ENCODE assay signal across 8 cellular contexts in the genomic region with DNA sequence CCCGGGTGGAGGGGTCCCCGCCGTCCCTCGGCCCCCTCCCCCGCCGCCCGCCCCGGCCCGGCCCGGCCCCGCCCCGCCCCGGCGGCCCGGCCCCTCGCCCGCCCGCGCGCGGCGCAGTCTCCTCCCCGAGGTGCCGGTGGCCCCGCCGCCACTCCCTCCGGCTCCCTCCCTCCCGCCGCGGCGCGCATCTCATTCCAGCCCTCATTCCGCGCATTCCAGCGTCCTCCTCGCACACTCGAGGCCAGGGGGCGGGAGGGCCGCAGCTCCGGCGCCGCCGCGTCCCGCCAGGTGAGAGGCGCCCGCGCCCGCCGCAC. TPM values are rescaled to one million over a fixed set of nuclear protein-coding genes. Genes with fewer than 3 reads are reported as not detected.
DNase-seq lines count a peak whose midpoint lies in the region; ATAC-seq and TF ChIP-seq lines count a peak whose summit lies in the region.

A gene (plus strand): TSS at position 204 of the 314 bp plus-strand sequence.

- peak within 1 kb of the TSS; percentile 90 for H2AFZ ChIP-seq in parathyroid adenoma

- TF ChIP-seq CTCF in glutamatergic neuron (IDR thresholded peaks at IDR 0.05; ENCODE audit: partially characterized antibody, unreplicated experiment) = no peak
- TF ChIP-seq CTCF in parathyroid adenoma (IDR thresholded peaks at IDR 0.05) = no peak

- H3K27ac Mint-ChIP-seq in activated T-cell treated with anti-CD3 and anti-CD28 coated beads, Interleukin-2, amount 50 U/mL, for 72 hours = no peak within 1 kb of the TSS
- H3K27ac Mint-ChIP-seq in glutamatergic neuron (ENCODE audit: unreplicated experiment) = no peak within 1 kb of the TSS

- peak; percentile 48 for DNase-seq in NCI-H2196 (lab: John Stamatoyannopoulos, UW; ENCODE audit: unreplicated experiment)
- DNase-seq in NCI-H2196 treated with DMSO at 0.1 percent for 48 hours (lab: John Stamatoyannopoulos, UW; ENCODE audit: unreplicated experiment) = no peak
- DNase-seq in NCI-H146 treated with DMSO at 0.1 percent for 48 hours (lab: John Stamatoyannopoulos, UW; ENCODE audit: unreplicated experiment) = peak; percentile 69
- peak; percentile 25 to 30 for DNase-seq in activated T-cell treated with anti-CD3 and anti-CD28 coated beads, Interleukin-2, amount 50 U/mL, for 72 hours
- DNase-seq in glutamatergic neuron = peak; percentile 61

- ATAC-seq in activated T-cell treated with anti-CD3 and anti-CD28 coated beads, Interleukin-2, amount 50 U/mL, for 72 hours (replicated peaks in 1 of 2) = peak; percentile 54 to 57
- ATAC-seq in GM21619 (IDR thresholded peaks at IDR 0.05; ENCODE audit: unreplicated experiment) (no peak), HG03354 (IDR thresholded peaks at IDR 0.05; ENCODE audit: poor library complexity, severe bottlenecking, unreplicated experiment) (no peak)

- H3K4me3 ChIP-seq in parathyroid adenoma (ENCODE audit: low read depth, low read length) = peak within 1 kb of the TSS; percentile 54

- peaks cover 18% of the 10 kb centered on the region for H3K4me1 Mint-ChIP-seq in activated T-cell treated with anti-CD3 and anti-CD28 coated beads, Interleukin-2, amount 50 U/mL, for 72 hours (ENCODE audit: low read depth)
- peaks cover 16% of the 10 kb centered on the region for H3K4me1 Mint-ChIP-seq in glutamatergic neuron (ENCODE audit: low read depth, unreplicated experiment)

- no peak within 1 kb of the TSS for H3K9ac ChIP-seq in parathyroid adenoma

- no peaks in the 10 kb centered on the region for H3K9me3 ChIP-seq in parathyroid adenoma (ENCODE audit: control insufficient read depth, low read length)

- peaks cover 2% of the 10 kb centered on the region in 2 donors for H3K36me3 Mint-ChIP-seq in activated T-cell treated with anti-CD3 and anti-CD28 coated beads, Interleukin-2, amount 50 U/mL, for 72 hours (ENCODE audit: insufficient read depth in 2 of 2)
- no peaks in the 10 kb centered on the region for H3K36me3 Mint-ChIP-seq in glutamatergic neuron (ENCODE audit: unreplicated experiment)

- peak within 1 kb of the TSS; percentile 55 for H3K27ac ChIP-seq in parathyroid adenoma

- no peaks in the 10 kb centered on the region for H3K79me2 ChIP-seq in parathyroid adenoma

- no peaks in the 10 kb centered on the region for H3K36me3 ChIP-seq in parathyroid adenoma (ENCODE audit: control insufficient read depth, insufficient read depth, low read length)

- H3K9me3 Mint-ChIP-seq in activated T-cell treated with anti-CD3 and anti-CD28 coated beads, Interleukin-2, amount 50 U/mL, for 72 hours = no peaks in the 10 kb centered on the region
- H3K9me3 Mint-ChIP-seq in glutamatergic neuron (ENCODE audit: unreplicated experiment) = peaks cover 9% of the 10 kb centered on the region

- no peaks in the 10 kb centered on the region for H3K27me3 ChIP-seq in parathyroid adenoma (ENCODE audit: control insufficient read depth, insufficient read depth, low read length)

- peaks cover 61% of the 10 kb centered on the region for H3K27me3 Mint-ChIP-seq in activated T-cell treated with anti-CD3 and anti-CD28 coated beads, Interleukin-2, amount 50 U/mL, for 72 hours (ENCODE audit: low read depth)
- peaks cover 6% of the 10 kb centered on the region for H3K27me3 Mint-ChIP-seq in glutamatergic neuron (ENCODE audit: unreplicated experiment)

- peaks cover 11% of the 10 kb centered on the region for H3K4me1 ChIP-seq in parathyroid adenoma

- peak within 1 kb of the TSS; percentile 80 for H3K4me2 ChIP-seq in parathyroid adenoma (ENCODE audit: low read length)

- peak within 1 kb of the TSS; percentile 84 to 90 for H3K4me3 Mint-ChIP-seq in activated T-cell treated with anti-CD3 and anti-CD28 coated beads, Interleukin-2, amount 50 U/mL, for 72 hours
- peak within 1 kb of the TSS; percentile 89 for H3K4me3 Mint-ChIP-seq in glutamatergic neuron (ENCODE audit: unreplicated experiment)

RNA-seq across cellular contexts. Expression of the gene that starts here (rescaled TPM):
- total RNA-seq in activated T-cell treated with anti-CD3 and anti-CD28 coated beads, Interleukin-2, amount 50 U/mL, for 72 hours = 1 to 10 TPM; 3.5 to 3.8 TPM
- 3.8 TPM for total RNA-seq in glutamatergic neuron (ENCODE audit: unreplicated experiment)

Comparison
In these comparisons a context has a peak if more than half of its experiments do, and no peak if none do; other contexts are left out.
1. ATAC-seq: peak in activated T-cell treated with anti-CD3 and anti-CD28 coated beads, Interleukin-2, amount 50 U/mL, for 72 hours (2 of 2); none in GM21619 (single experiment) and HG03354 (single experiment).